Comparison of ENCODE assay signal across 8 cellular contexts in genomic region chr2:144374163-144374661, GRCh38.
DNase-seq lines count a peak whose midpoint lies in the region; ATAC-seq lines count a peak whose summit lies in the region.

No MANE protein-coding gene starts in this region.

- ATAC-seq in GM18499 (IDR thresholded peaks at IDR 0.05; ENCODE audit: insufficient read depth, unreplicated experiment) (peak; percentile 68), GM21576 (IDR thresholded peaks at IDR 0.05; ENCODE audit: unreplicated experiment) (peak; percentile 72), HG03575 (IDR thresholded peaks at IDR 0.05; ENCODE audit: extremely low read depth, insufficient number of reproducible peaks, low FRiP score, unreplicated experiment) (peak; percentile 34)

- DNase-seq in dermis blood vessel endothelial cell (peak; percentile 37), islet precursor cell (no peak), NCI-H748 (lab: John Stamatoyannopoulos, UW; ENCODE audit: unreplicated experiment) (no peak), hepatic stellate cell (ENCODE audit: low spot score) (no peak), NAMALWA (ENCODE audit: low spot score) (no peak)
